Comparison of ENCODE assay signal across 8 cellular contexts in the genomic region with DNA sequence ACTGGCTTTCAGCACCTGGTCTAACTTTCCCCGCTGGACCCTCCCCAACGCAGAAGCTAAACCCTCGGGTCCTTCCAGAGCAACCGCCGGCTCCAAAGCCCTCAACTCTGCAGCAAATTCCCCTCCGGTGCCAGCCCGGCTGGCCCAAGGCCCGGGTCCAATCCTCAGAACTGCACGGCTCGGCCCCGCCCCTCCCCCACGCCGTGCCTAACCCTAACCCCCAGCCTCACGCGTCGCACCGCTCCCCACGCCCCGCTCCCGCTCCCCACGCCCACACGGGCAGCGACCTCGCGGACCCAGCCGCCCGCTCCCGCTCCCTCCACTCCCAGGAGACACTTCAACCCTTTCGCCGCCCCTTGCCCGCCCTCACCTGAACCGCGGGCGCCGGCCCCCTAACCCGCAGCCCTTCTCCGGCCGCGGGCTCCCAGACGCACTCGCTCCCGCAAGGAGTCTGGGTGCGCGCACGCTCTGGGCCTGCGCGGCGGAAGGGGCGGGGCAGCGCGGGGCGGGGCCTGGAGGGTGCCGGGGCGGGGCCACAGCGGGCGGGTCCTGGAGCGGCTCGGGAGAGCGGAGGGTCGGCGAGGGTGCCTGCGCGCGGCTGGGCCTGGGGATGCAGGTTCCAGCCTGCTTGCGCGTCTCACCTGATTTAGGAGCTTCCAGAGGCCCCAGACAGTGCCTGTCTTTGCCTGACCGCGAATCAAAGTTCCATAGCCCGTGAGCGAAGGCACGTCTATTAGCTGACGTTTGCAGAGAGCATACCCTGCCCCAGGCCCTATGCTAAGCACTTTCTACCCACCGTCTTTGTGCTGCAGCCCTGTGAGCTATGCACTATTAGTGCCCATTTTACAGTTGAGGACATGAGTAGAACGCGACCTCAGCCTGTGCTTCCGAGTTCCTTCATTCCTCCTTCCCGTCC. TPM values are rescaled to one million over a fixed set of nuclear protein-coding genes. Genes with fewer than 3 reads are reported as not detected.
A peak's percentile ranks its signal among the peaks of the same experiment; 100 is the strongest.
DNase-seq lines count a peak whose midpoint lies in the region; ATAC-seq and TF ChIP-seq lines count a peak whose summit lies in the region.

A gene (minus strand): TSS at position 453 of the 916 bp plus-strand sequence. CDS start 2,729 bp downstream, outside the sequence.

- H3K4me3 Mint-ChIP-seq in activated T-cell treated with anti-CD3 and anti-CD28 coated beads, Interleukin-2, amount 50 U/mL, for 24 hours: peak within 1 kb of the TSS; percentile 91

- H3K4me1 Mint-ChIP-seq in activated T-cell treated with anti-CD3 and anti-CD28 coated beads, Interleukin-2, amount 50 U/mL, for 24 hours (ENCODE audit: low read depth): peaks cover 50% of the 10 kb centered on the region

- peak within 1 kb of the TSS; percentile 83 for H3K4me2 ChIP-seq in PC-3 (ENCODE audit: low read length)

- CTCF ChIA-PET in PC-3 (lab: Charles Lee): no interaction called here

- peak within 1 kb of the TSS; percentile 90 for H2AFZ ChIP-seq in PC-3 (ENCODE audit: low read length)

- H3K27ac ChIP-seq in HUES64 (ENCODE audit: low read depth, low read length) (peak within 1 kb of the TSS; percentile 16), PC-3 (ENCODE audit: low read length) (peak within 1 kb of the TSS; percentile 21; the same call in 1 of the 2 replicates), esophagus (ENCODE audit: low read depth in 2 of 2, low read length in 1 of 2) (peak within 1 kb of the TSS; percentile 84 to 88), muscle layer of colon (ENCODE audit: low read depth, low read length) (peak within 1 kb of the TSS; percentile 81)

- H3K79me2 ChIP-seq in PC-3 (ENCODE audit: low read length): peaks cover 44% of the 10 kb centered on the region

- no peaks in the 10 kb centered on the region for H3F3A ChIP-seq in PC-3 (ENCODE audit: low read length, unreplicated experiment)

- DNase-seq in DMS 273 (lab: John Stamatoyannopoulos, UW; ENCODE audit: unreplicated experiment) (peak; percentile 87), PC-3 (peak; percentile 85)
- peak; percentile 95 for DNase-seq in activated T-cell treated with anti-CD3 and anti-CD28 coated beads, Interleukin-2, amount 50 U/mL, for 24 hours
- peak; percentile 74 for DNase-seq in stimulated activated CD8-positive, alpha-beta memory T cell treated with anti-CD3 and anti-CD28 coated beads, Interleukin-7, amount 100 ng/mL, for 24 hours (ENCODE audit: low read depth)

- H3K36me3 ChIP-seq in HUES64 (ENCODE audit: insufficient read depth, low read length): peaks cover 47% of the 10 kb centered on the region
- peaks cover 25% of the 10 kb centered on the region for H3K36me3 ChIP-seq in PC-3 (ENCODE audit: low read depth, low read length)
- H3K36me3 ChIP-seq in esophagus (ENCODE audit: control insufficient read depth in 2 of 2, insufficient read depth in 2 of 2, low read length in 1 of 2): peaks cover 0 to 6% of the 10 kb centered on the region in 2 donors
- H3K36me3 ChIP-seq in muscle layer of colon (ENCODE audit: insufficient read depth, low read length): peaks cover 13% of the 10 kb centered on the region

- H3K27me3 ChIP-seq in HUES64 (ENCODE audit: insufficient read depth, low read length) (no peaks in the 10 kb centered on the region), PC-3 (ENCODE audit: low read length) (no peaks in the 10 kb centered on the region), esophagus (ENCODE audit: control insufficient read depth in 1 of 2, insufficient read depth in 2 of 2, low read length in 2 of 2) (no peaks in the 10 kb centered on the region), muscle layer of colon (ENCODE audit: control insufficient read depth in 1 of 2, insufficient read depth in 2 of 2, low read length in 2 of 2) (no peaks in the 10 kb centered on the region)

- H3K9ac ChIP-seq in HUES64 (ENCODE audit: low read depth, low read length) (peak within 1 kb of the TSS; percentile 85), PC-3 (ENCODE audit: low read length) (peak within 1 kb of the TSS; percentile 87), muscle layer of colon (ENCODE audit: low read length) (peak within 1 kb of the TSS; percentile 46)

- H4K20me1 ChIP-seq in PC-3 (ENCODE audit: low read length): peaks cover 13% of the 10 kb centered on the region

- 2% methylated on average over 77 of the region's 77 CpGs for WGBS in HUES64
- WGBS in esophagus, 2 donors: 0 to 1% methylated on average over 73 to 77 of the region's 77 CpGs

- POLR2A ChIA-PET in PC-3 (lab: Charles Lee; ENCODE audit: unreplicated experiment): interaction anchor here (0.6 kb wide), 3 partner anchors 17 to 237 kb away, joined by 3 to 15 read pairs (median 3); no protein-coding TSS in a partner anchor

- no peaks in the 10 kb centered on the region for H3K9me3 ChIP-seq in HUES64 (ENCODE audit: insufficient read depth, low read depth, low read length)
- H3K9me3 ChIP-seq in PC-3 (ENCODE audit: low read length): no peaks in the 10 kb centered on the region
- H3K9me3 ChIP-seq in esophagus (ENCODE audit: control insufficient read depth in 2 of 2, insufficient read depth in 1 of 2, low read depth in 1 of 2, low read length in 1 of 2): no peaks in the 10 kb centered on the region
- no peaks in the 10 kb centered on the region for H3K9me3 ChIP-seq in muscle layer of colon (ENCODE audit: low read length)

- no TSS peak for BruUV-seq in PC-3 (replicated peaks; lab: Mats Ljungman, UMichigan)

- TF ChIP-seq CTCF in PC-3 (conservative IDR thresholded peaks at IDR 0.05; ENCODE audit: low read depth, low read length): no peak

- H3K27me3 Mint-ChIP-seq in activated T-cell treated with anti-CD3 and anti-CD28 coated beads, Interleukin-2, amount 50 U/mL, for 24 hours: no peaks in the 10 kb centered on the region

- ATAC-seq in GM21423 (IDR thresholded peaks at IDR 0.05; ENCODE audit: unreplicated experiment): peak; percentile 97
- ATAC-seq in PC-3: peak; percentile 94

- H3K4me1 ChIP-seq in HUES64 (ENCODE audit: insufficient read depth, low read length) (peaks cover 5% of the 10 kb centered on the region; the same call in 1 of the 2 replicates), PC-3 (ENCODE audit: insufficient read depth, low read length) (peaks cover 20% of the 10 kb centered on the region), esophagus (ENCODE audit: control insufficient read depth in 2 of 2, insufficient read depth in 2 of 2, low read length in 1 of 2) (no peaks in the 10 kb centered on the region), muscle layer of colon (ENCODE audit: insufficient read depth, low read length) (peaks cover 10% of the 10 kb centered on the region)

- H3K9me3 Mint-ChIP-seq in activated T-cell treated with anti-CD3 and anti-CD28 coated beads, Interleukin-2, amount 50 U/mL, for 24 hours: no peaks in the 10 kb centered on the region

- intact Hi-C loops in PC-3 (cut with micrococcal nuclease): no loop called here

- H3K9me2 ChIP-seq in PC-3 (replicated peaks; ENCODE audit: low read length): no peaks in the 10 kb centered on the region

- H3K27ac Mint-ChIP-seq in activated T-cell treated with anti-CD3 and anti-CD28 coated beads, Interleukin-2, amount 50 U/mL, for 24 hours: peak within 1 kb of the TSS; percentile 92

- peaks cover 53% of the 10 kb centered on the region for H3K36me3 Mint-ChIP-seq in activated T-cell treated with anti-CD3 and anti-CD28 coated beads, Interleukin-2, amount 50 U/mL, for 24 hours (ENCODE audit: low read depth)

- H3K4me3 ChIP-seq in HUES64 (ENCODE audit: low read length) (peak within 1 kb of the TSS; percentile 97), PC-3 (ENCODE audit: low read length) (peak within 1 kb of the TSS; percentile 92), esophagus (ENCODE audit: low read depth in 1 of 2, low read length in 2 of 2) (peak within 1 kb of the TSS; percentile 82 to 98), muscle layer of colon (ENCODE audit: low read depth in 1 of 2, low read length in 2 of 2) (peak within 1 kb of the TSS; percentile 43 to 85)

RNA-seq across cellular contexts. Expression of the gene that starts here (rescaled TPM):
- 24.4 TPM for polyA plus RNA-seq in HUES64 (2013, experiment 1 of 2)
- polyA plus RNA-seq in HUES64 (2013, experiment 2 of 2): 22.4 TPM
- 48.2 and 57.0 TPM in 2 replicates for total RNA-seq in PC-3 (2014; rRNA removed)
- 1 to 10 TPM; 7.1 to 8.6 TPM for polyA plus RNA-seq in esophagus

Comparison
In these comparisons a context has a peak if more than half of its experiments do, and no peak if none do; other contexts are left out.
1. Peak in every context shown above with its lines: DNase-seq, ATAC-seq, H3K4me3 ChIP-seq and H3K27ac ChIP-seq.
2. H3K27ac ChIP-seq: peak in every context shown above with its lines; median percentile 86 in esophagus; 81 in muscle layer of colon; 21 in PC-3; 16 in HUES64.